21 cellular contexts compared by ENCODE assay signal in the genomic region with DNA sequence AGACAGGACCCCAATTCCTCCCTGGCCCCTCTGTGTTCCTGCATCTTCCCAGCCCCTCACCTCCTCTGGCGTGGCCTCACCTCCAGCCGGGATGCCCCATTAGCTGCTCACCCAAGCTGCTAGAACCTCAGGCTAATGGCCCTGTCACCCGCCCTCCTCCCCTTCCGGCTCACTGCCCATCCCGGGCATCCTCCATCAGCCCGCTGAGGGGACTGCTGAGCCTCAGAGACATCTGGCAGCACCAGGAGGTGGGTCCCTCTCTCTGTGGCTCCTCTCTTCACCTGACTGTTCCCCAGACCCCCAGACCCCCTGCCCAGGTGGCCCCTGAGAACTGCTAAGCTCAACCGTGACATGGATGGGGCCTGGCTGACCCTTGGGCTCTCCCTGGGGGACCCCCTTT. TPM values are rescaled to one million over a fixed set of nuclear protein-coding genes. Genes with fewer than 3 reads are reported as not detected.
DNase-seq lines count a peak whose midpoint lies in the region; ATAC-seq, FAIRE-seq and TF ChIP-seq lines count a peak whose summit lies in the region.
"Had no signal": no experiment of that assay in that cellular context is flagged by ENCODE, and none has a peak within 500 bp of the region (broad histone marks: within the 10 kb centered on the region; RNA-seq: fewer than 3 reads in every experiment).

No MANE protein-coding gene starts in this region.

- TF ChIP-seq CTCF in GM10266 (IDR thresholded peaks at IDR 0.05; ENCODE audit: control insufficient read depth, insufficient read depth, low read depth, missing control alignments) (no peak), OCI-LY3 (IDR thresholded peaks at IDR 0.05; ENCODE audit: low read depth, low read length) (no peak)

- FAIRE-seq in frontal cortex (lab: Jason Lieb, UNC), result no peak
- FAIRE-seq: astrocyte, RCC 7860 had no signal

- H3K27me3 ChIP-seq in OCI-LY3 (ENCODE audit: low read depth, low read length), result no peaks in the 10 kb centered on the region
- H3K27me3 ChIP-seq: right lobe of liver had no signal

- no peak for ATAC-seq in memory B cell (ENCODE audit: low read depth)
- no peak for ATAC-seq in stimulated activated effector memory CD8-positive, alpha-beta T cell treated with anti-CD3 and anti-CD28 coated beads, Interleukin-12 subunit alpha, Interleukin-12 subunit beta, amount 100 ng/mL, for 72 hours
- no peak for ATAC-seq in GM18502 (IDR thresholded peaks at IDR 0.05; ENCODE audit: poor library complexity, unreplicated experiment)
- ATAC-seq: foreskin keratinocyte, left cardiac atrium, right lobe of liver had no signal

- 0 out of 2 replicates have a peak overlapping the region, but pooled peaks have one; percentile 44 for H3K4me2 ChIP-seq in OCI-LY3 (ENCODE audit: low read length)
- H3K4me2 ChIP-seq: SK-N-SH had no signal

- no peak overlapping the region for H3K4me3 Mint-ChIP-seq in memory B cell
- H3K4me3 Mint-ChIP-seq in stimulated activated effector memory CD8-positive, alpha-beta T cell treated with anti-CD3 and anti-CD28 coated beads, Interleukin-12 subunit alpha, Interleukin-12 subunit beta, amount 100 ng/mL, for 72 hours, result no peak overlapping the region
- H3K4me3 Mint-ChIP-seq: activated naive CD4-positive, alpha-beta T cell treated with anti-CD3 and anti-CD28 coated beads for 36 hours had no signal

- DNase-seq in GM10266 (ENCODE audit: extremely low spot score) (peak; percentile 29), memory B cell (ENCODE audit: low spot score in 2 of 2) (no peak), frontal cortex (ENCODE audit: low spot score in 2 of 2) (no peak)
- no peak for DNase-seq in stimulated activated effector memory CD8-positive, alpha-beta T cell treated with anti-CD3 and anti-CD28 coated beads, Interleukin-12 subunit alpha, Interleukin-12 subunit beta, amount 100 ng/mL, for 72 hours (ENCODE audit: low spot score in 2 of 2)
- no peak for DNase-seq in stimulated activated CD4-positive, alpha-beta T cell treated with anti-CD3 and anti-CD28 coated beads, Interleukin-4, amount 100 ng/mL, for 4 hours
- DNase-seq: activated B cell treated with CpG ODN at 0.5 μM for 24 hours; activated naive CD4-positive, alpha-beta T cell treated with anti-CD3 and anti-CD28 coated beads for 36 hours; foreskin keratinocyte; GF-D8; left cardiac atrium; NCI-H1105 treated with DMSO at 0.1 percent for 48 hours; NCI-H82; SK-N-SH had no signal

- no peaks in the 10 kb centered on the region for H3K9me3 Mint-ChIP-seq in memory B cell
- no peaks in the 10 kb centered on the region for H3K9me3 Mint-ChIP-seq in stimulated activated effector memory CD8-positive, alpha-beta T cell treated with anti-CD3 and anti-CD28 coated beads, Interleukin-12 subunit alpha, Interleukin-12 subunit beta, amount 100 ng/mL, for 72 hours
- H3K9me3 Mint-ChIP-seq: activated B cell treated with CpG ODN at 0.5 μM for 24 hours; activated naive CD4-positive, alpha-beta T cell treated with anti-CD3 and anti-CD28 coated beads for 36 hours had no signal

- H3K27ac ChIP-seq in OCI-LY3 (ENCODE audit: low read length), result no peak overlapping the region
- H3K27ac ChIP-seq: foreskin keratinocyte, right lobe of liver had no signal

- H4K20me1 ChIP-seq in OCI-LY3 (ENCODE audit: insufficient read depth, low read length), result no peaks in the 10 kb centered on the region

- H3K9me3 ChIP-seq in OCI-LY3 (ENCODE audit: insufficient read depth, low read length), result no peaks in the 10 kb centered on the region
- H3K9me3 ChIP-seq: right lobe of liver, SK-N-SH had no signal

- H3K79me2 ChIP-seq in OCI-LY3 (ENCODE audit: low read length), result no peaks in the 10 kb centered on the region

- H3K4me1 Mint-ChIP-seq in memory B cell, result peaks cover 54% of the 10 kb centered on the region
- peaks cover 47% of the 10 kb centered on the region for H3K4me1 Mint-ChIP-seq in stimulated activated effector memory CD8-positive, alpha-beta T cell treated with anti-CD3 and anti-CD28 coated beads, Interleukin-12 subunit alpha, Interleukin-12 subunit beta, amount 100 ng/mL, for 72 hours

- H3K36me3 ChIP-seq in OCI-LY3 (replicated peaks; ENCODE audit: low read depth, low read length), result peaks cover 30% of the 10 kb centered on the region
- H3K36me3 ChIP-seq: right lobe of liver had no signal

- no peak overlapping the region for H3K4me3 ChIP-seq in OCI-LY3 (ENCODE audit: low read length)
- H3K4me3 ChIP-seq: right lobe of liver had no signal

- H3K9ac ChIP-seq in OCI-LY3 (ENCODE audit: low read length), result no peak overlapping the region
- H3K9ac ChIP-seq: SK-N-SH had no signal

- peaks cover 3% of the 10 kb centered on the region for H3K36me3 Mint-ChIP-seq in memory B cell
- peaks cover 21% of the 10 kb centered on the region for H3K36me3 Mint-ChIP-seq in stimulated activated effector memory CD8-positive, alpha-beta T cell treated with anti-CD3 and anti-CD28 coated beads, Interleukin-12 subunit alpha, Interleukin-12 subunit beta, amount 100 ng/mL, for 72 hours

- H3K4me1 ChIP-seq in OCI-LY3 (ENCODE audit: low read length), result peaks cover 63% of the 10 kb centered on the region
- H3K4me1 ChIP-seq: foreskin keratinocyte, right lobe of liver had no signal

- H3K27me3 Mint-ChIP-seq in memory B cell, result no peaks in the 10 kb centered on the region

- peak overlapping the region; percentile 74 for H3K27ac Mint-ChIP-seq in memory B cell
- peak overlapping the region; percentile 60 for H3K27ac Mint-ChIP-seq in stimulated activated effector memory CD8-positive, alpha-beta T cell treated with anti-CD3 and anti-CD28 coated beads, Interleukin-12 subunit alpha, Interleukin-12 subunit beta, amount 100 ng/mL, for 72 hours

- no peak overlapping the region for H2AFZ ChIP-seq in OCI-LY3 (ENCODE audit: low read depth, low read length)

RNA-seq across cellular contexts. Expression of a gene that starts 2.9 kb away (rescaled TPM):
- not detected for total RNA-seq in frontal cortex
- total RNA-seq: astrocyte, foreskin keratinocyte, left cardiac atrium, LHCN-M2, right lobe of liver, subcutaneous adipose tissue had no signal

RNA-seq across cellular contexts. Expression of a gene that starts 7.7 kb away (rescaled TPM):
- total RNA-seq in frontal cortex, result not detected
- total RNA-seq: astrocyte, foreskin keratinocyte, LHCN-M2 had no signal

RNA-seq across cellular contexts. Expression of a gene that starts 20.3 kb away (rescaled TPM):
- total RNA-seq in frontal cortex, result not detected
- total RNA-seq: activated B cell treated with CpG ODN at 0.5 μM for 24 hours, astrocyte, foreskin keratinocyte, left cardiac atrium, LHCN-M2, right lobe of liver had no signal

RNA-seq across cellular contexts. Expression of a gene that starts 21.6 kb away (rescaled TPM):
- not detected for total RNA-seq in frontal cortex
- total RNA-seq: astrocyte, foreskin keratinocyte had no signal

RNA-seq across cellular contexts. Expression of a gene that starts 58.6 kb away (rescaled TPM):
- not detected for total RNA-seq in frontal cortex
- total RNA-seq: astrocyte, foreskin keratinocyte, left cardiac atrium, LHCN-M2, mononuclear cell, subcutaneous adipose tissue had no signal
